Comparison of ENCODE assay signal across 23 cellular contexts in the genomic region with DNA sequence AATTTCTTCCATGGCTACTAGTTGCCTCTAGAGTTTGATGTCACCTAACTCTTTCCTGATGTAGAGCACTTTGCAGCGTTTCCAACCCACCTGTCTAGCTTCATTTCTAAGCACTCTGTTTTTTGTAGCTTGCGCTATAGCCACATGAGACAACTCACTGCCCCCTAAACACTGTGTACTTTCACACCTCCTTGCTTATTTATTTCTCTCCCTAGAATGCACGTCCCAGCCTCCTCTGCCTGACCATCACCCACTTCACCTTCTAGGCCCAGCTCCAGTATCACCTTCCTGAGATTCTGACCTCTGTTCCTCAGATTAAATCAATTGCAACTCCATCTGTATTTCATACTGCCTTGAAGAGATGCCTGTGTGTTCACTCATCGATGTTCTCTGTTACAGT. TPM values are rescaled to one million over a fixed set of nuclear protein-coding genes. Genes with fewer than 3 reads are reported as not detected.
DNase-seq lines count a peak whose midpoint lies in the region; ATAC-seq and TF ChIP-seq lines count a peak whose summit lies in the region.
"Had no signal": no experiment of that assay in that cellular context is flagged by ENCODE, and none has a peak within 500 bp of the region (broad histone marks: within the 10 kb centered on the region; RNA-seq: fewer than 3 reads in every experiment).

No MANE protein-coding gene starts in this region.

- H3K4me2 ChIP-seq in MM.1S (ENCODE audit: low read depth, low read length), result no peak overlapping the region
- H3K4me2 ChIP-seq: hepatocyte had no signal

- H3F3A ChIP-seq in MM.1S (ENCODE audit: insufficient read depth, low read length), result no peaks in the 10 kb centered on the region

- TF ChIP-seq CTCF in cardiac muscle cell (IDR thresholded peaks at IDR 0.05; ENCODE audit: low read depth, low read length) (no peak), type B pancreatic cell (conservative IDR thresholded peaks at IDR 0.05) (no peak), MM.1S (IDR thresholded peaks at IDR 0.05; ENCODE audit: low read length) (no peak)

- H3K9me3 ChIP-seq in cardiac muscle cell (ENCODE audit: low read depth) (no peaks in the 10 kb centered on the region), right cardiac atrium (ENCODE audit: control insufficient read depth, low read length) (no peaks in the 10 kb centered on the region), MM.1S (replicated peaks; ENCODE audit: insufficient read depth, low read length) (no peaks in the 10 kb centered on the region)
- H3K9me3 ChIP-seq: body of pancreas, ovary, tibial nerve had no signal

- H3K9ac ChIP-seq in MM.1S (ENCODE audit: low read length), result no peak overlapping the region

- intact Hi-C loops in cardiac septum (cut with DNase I) (no loop called here), right cardiac atrium (cut with DNase I) (no loop called here)

- H3K4me3 ChIP-seq in cardiac muscle cell (no peak overlapping the region), right cardiac atrium (ENCODE audit: low read length) (no peak overlapping the region), MM.1S (ENCODE audit: low read length) (no peak overlapping the region)
- H3K4me3 ChIP-seq: body of pancreas, hepatocyte, lung, ovary, tibial nerve had no signal

- H3K27ac ChIP-seq in cardiac muscle cell (peak overlapping the region; percentile 75), right cardiac atrium (ENCODE audit: low read length) (peak overlapping the region; percentile 51), MM.1S (ENCODE audit: low read length) (no peak overlapping the region)
- H3K27ac ChIP-seq: body of pancreas, hepatocyte, ovary, tibial nerve had no signal

- no peaks in the 10 kb centered on the region for H3K27me3 Mint-ChIP-seq in activated T-helper 17 cell treated with anti-CD3 and anti-CD28 coated beads, Interleukin-2, amount 50 U/mL, for 72 hours
- no peaks in the 10 kb centered on the region for H3K27me3 Mint-ChIP-seq in type B pancreatic cell
- H3K27me3 Mint-ChIP-seq: dendritic cell treated with granulocyte-macrophage colony-stimulating factor and Interleukin-4, amounts not matched to agents 40 ng/mL and 50 ng/mL, for 4 days; stimulated activated naive B cell treated with anti-CD40 and anti-IgM and Interleukin-4, amounts not matched to agents 10 μg/mL and 1 μg/mL and 100 μg/mL, for 72 hours had no signal

- DNase-seq in cardiac muscle cell (ENCODE audit: low read depth in 1 of 2, low spot score in 1 of 2) (no peak), cardiac septum (ENCODE audit: low spot score) (no peak), right cardiac atrium (no peak), type B pancreatic cell (ENCODE audit: extremely low spot score, unreplicated experiment) (no peak), amygdala (lab: John Stamatoyannopoulos, UW) (no peak), MM.1S (no peak), SKM-1 (lab: John Stamatoyannopoulos, UW; ENCODE audit: unreplicated experiment) (no peak)
- DNase-seq: activated CD4-positive, alpha-beta T cell treated with anti-CD3 and anti-CD28 coated beads, Interleukin-2, amount 50 U/mL, for 1 hour; body of pancreas; DMS79; GOT3; NCI-H187; NCI-H2227 treated with DMSO at 0.1 percent for 48 hours; NCI-H748 treated with DMSO at 0.1 percent for 48 hours; ovary; SHP77; stimulated activated naive B cell treated with anti-CD40 and anti-IgM and Interleukin-4, amounts not matched to agents 10 μg/mL and 1 μg/mL and 100 μg/mL, for 72 hours had no signal

- peak overlapping the region; percentile 1 for H3K27ac Mint-ChIP-seq in activated T-helper 17 cell treated with anti-CD3 and anti-CD28 coated beads, Interleukin-2, amount 50 U/mL, for 72 hours
- H3K27ac Mint-ChIP-seq in type B pancreatic cell, result peak overlapping the region; percentile 9

- ATAC-seq in activated T-helper 17 cell treated with anti-CD3 and anti-CD28 coated beads, Interleukin-2, amount 50 U/mL, for 72 hours (replicated peaks), result no peak
- peak; percentile 59 to 64 for ATAC-seq in right cardiac atrium
- ATAC-seq: activated naive CD4-positive, alpha-beta T cell treated with anti-CD3 and anti-CD28 coated beads, Interleukin-2, amount 50 U/mL, for 72 hours; body of pancreas; stimulated activated naive B cell treated with anti-CD40 and anti-IgM and Interleukin-4, amounts not matched to agents 10 μg/mL and 1 μg/mL and 100 μg/mL, for 72 hours had no signal

- H3K4me3 Mint-ChIP-seq in activated T-helper 17 cell treated with anti-CD3 and anti-CD28 coated beads, Interleukin-2, amount 50 U/mL, for 72 hours, result no peak overlapping the region
- H3K4me3 Mint-ChIP-seq in type B pancreatic cell, result no peak overlapping the region
- H3K4me3 Mint-ChIP-seq: dendritic cell treated with granulocyte-macrophage colony-stimulating factor and Interleukin-4, amounts not matched to agents 40 ng/mL and 50 ng/mL, for 4 days; stimulated activated naive B cell treated with anti-CD40 and anti-IgM and Interleukin-4, amounts not matched to agents 10 μg/mL and 1 μg/mL and 100 μg/mL, for 72 hours had no signal

- H3K4me1 ChIP-seq in cardiac muscle cell (ENCODE audit: low read depth), result peaks cover 23% of the 10 kb centered on the region
- peaks cover 9% of the 10 kb centered on the region for H3K4me1 ChIP-seq in right cardiac atrium (ENCODE audit: control insufficient read depth, insufficient read depth, low read length)
- H3K4me1 ChIP-seq in MM.1S (ENCODE audit: low read length), result no peaks in the 10 kb centered on the region
- H3K4me1 ChIP-seq: body of pancreas had no signal

- peaks cover 83% of the 10 kb centered on the region for H3K36me3 Mint-ChIP-seq in activated T-helper 17 cell treated with anti-CD3 and anti-CD28 coated beads, Interleukin-2, amount 50 U/mL, for 72 hours (ENCODE audit: low read depth)
- H3K36me3 Mint-ChIP-seq in type B pancreatic cell, result peaks cover 22% of the 10 kb centered on the region

- H3K9me2 ChIP-seq in MM.1S (replicated peaks; ENCODE audit: insufficient read depth, low read length), result no peaks in the 10 kb centered on the region

- no peaks in the 10 kb centered on the region for H3K9me3 Mint-ChIP-seq in activated T-helper 17 cell treated with anti-CD3 and anti-CD28 coated beads, Interleukin-2, amount 50 U/mL, for 72 hours
- H3K9me3 Mint-ChIP-seq in type B pancreatic cell, result peaks cover 5% of the 10 kb centered on the region
- H3K9me3 Mint-ChIP-seq: activated naive CD4-positive, alpha-beta T cell treated with anti-CD3 and anti-CD28 coated beads, Interleukin-2, amount 50 U/mL, for 72 hours; dendritic cell treated with granulocyte-macrophage colony-stimulating factor and Interleukin-4, amounts not matched to agents 40 ng/mL and 50 ng/mL, for 4 days; stimulated activated naive B cell treated with anti-CD40 and anti-IgM and Interleukin-4, amounts not matched to agents 10 μg/mL and 1 μg/mL and 100 μg/mL, for 72 hours had no signal

- peaks cover 28% of the 10 kb centered on the region for H3K4me1 Mint-ChIP-seq in activated T-helper 17 cell treated with anti-CD3 and anti-CD28 coated beads, Interleukin-2, amount 50 U/mL, for 72 hours
- peaks cover 16% of the 10 kb centered on the region for H3K4me1 Mint-ChIP-seq in type B pancreatic cell (ENCODE audit: unreplicated experiment)

- H3K36me3 ChIP-seq in cardiac muscle cell (peaks cover 20% of the 10 kb centered on the region), MM.1S (replicated peaks; ENCODE audit: insufficient read depth, low read length) (no peaks in the 10 kb centered on the region; the same call in 1 of the 2 replicates)
- H3K36me3 ChIP-seq: ovary had no signal

- 0 out of 2 replicates have a peak, but pooled peaks cover 4% of the 10 kb centered on the region for H4K20me1 ChIP-seq in MM.1S (ENCODE audit: insufficient read depth, low read length)

- WGBS in right cardiac atrium, result 60% methylated on average over 4 of the region's 4 CpGs

- H3K27me3 ChIP-seq in cardiac muscle cell, result no peaks in the 10 kb centered on the region
- no peaks in the 10 kb centered on the region for H3K27me3 ChIP-seq in right cardiac atrium (ENCODE audit: control insufficient read depth, insufficient read depth)
- no peaks in the 10 kb centered on the region for H3K27me3 ChIP-seq in MM.1S (replicated peaks; ENCODE audit: insufficient read depth, low read length)
- H3K27me3 ChIP-seq: body of pancreas, hepatocyte, ovary, tibial nerve had no signal

- no peak overlapping the region for H2AFZ ChIP-seq in MM.1S (ENCODE audit: low read length)
- H2AFZ ChIP-seq: hepatocyte had no signal

- peaks cover 79% of the 10 kb centered on the region for H3K79me2 ChIP-seq in MM.1S (ENCODE audit: low read length)

RNA-seq across cellular contexts. Expression of a gene that starts 32.5 kb away (rescaled TPM):
- total RNA-seq in cardiac muscle cell (146 and 261 TPM in 2 replicates), cardiac septum (331 TPM), right cardiac atrium (100 to 1,000 TPM; 294 to 359 (median 326) TPM), type B pancreatic cell (ENCODE audit: low replicate concordance) (160 and 201 TPM in 2 replicates)
- polyA plus RNA-seq in cardiac muscle cell (80.4 and 144 TPM in 2 replicates), right cardiac atrium (145 TPM)
- 100 to 1,000 TPM; 434 to 605 TPM for total RNA-seq in activated T-helper 17 cell treated with anti-CD3 and anti-CD28 coated beads, Interleukin-2, amount 50 U/mL, for 72 hours
